ENCODE assay signal across 1 cellular context in genomic region chr9:136773386-136774044, GRCh38.
A peak's percentile ranks its signal among the peaks of the same experiment; 100 is the strongest.
TF ChIP-seq lines count a peak whose summit lies in the region.

No MANE protein-coding gene starts in this region.

TF ChIP-seq in K562, 482 proteins besides CTCF, POLR2A, EP300 and RAD21 (continued from another document and continues in another):
- TF ChIP-seq MGA (IDR thresholded peaks at IDR 0.05): peak; percentile 2; the same call in 1 of the 2 replicates
- TF ChIP-seq NFIX (CRISPR knock-in tag; IDR thresholded peaks at IDR 0.05; ENCODE audit: low read depth): no peak
- no peak for TF ChIP-seq ZNF511 (CRISPR knock-in tag; IDR thresholded peaks at IDR 0.05)
- no peak for TF ChIP-seq KDM2B (CRISPR knock-in tag; IDR thresholded peaks at IDR 0.05)
- peak; percentile 24; the same call in 1 of the 2 replicates for TF ChIP-seq TFAP4 (CRISPR knock-in tag; IDR thresholded peaks at IDR 0.05; ENCODE audit: borderline replicate concordance)
- no peak for TF ChIP-seq EWSR1 (IDR thresholded peaks at IDR 0.05; ENCODE audit: borderline replicate concordance, low read depth, partially characterized antibody)
- peak; percentile 79 for TF ChIP-seq ZNF280A (IDR thresholded peaks at IDR 0.05; ENCODE audit: low read depth, partially characterized antibody)
- no peak for TF ChIP-seq SRSF1 (IDR thresholded peaks at IDR 0.05; ENCODE audit: low read depth, low read length)
- no peak for TF ChIP-seq DACH1 (IDR thresholded peaks at IDR 0.05; ENCODE audit: partially characterized antibody)
- peak; percentile 66 for TF ChIP-seq FOS (IDR thresholded peaks at IDR 0.05; ENCODE audit: extremely low read depth, insufficient read length)
- no peak for TF ChIP-seq MAFF (IDR thresholded peaks at IDR 0.05; ENCODE audit: low read length)
- TF ChIP-seq HDAC3 (IDR thresholded peaks at IDR 0.05; ENCODE audit: borderline replicate concordance, partially characterized antibody): no peak
- TF ChIP-seq PHB (CRISPR knock-in tag; IDR thresholded peaks at IDR 0.05): no peak
- peak; percentile 46 for TF ChIP-seq MAX (CRISPR knock-in tag; IDR thresholded peaks at IDR 0.05)
- TF ChIP-seq KDM1A (IDR thresholded peaks at IDR 0.05): no peak
- TF ChIP-seq EGR1 (conservative IDR thresholded peaks at IDR 0.05): no peak
- TF ChIP-seq HCFC1 (IDR thresholded peaks at IDR 0.05; ENCODE audit: low read depth, low read length): peak; percentile 88
- TF ChIP-seq ZBTB2 (IDR thresholded peaks at IDR 0.05): no peak
- no peak for TF ChIP-seq NR1H2 (CRISPR knock-in tag; IDR thresholded peaks at IDR 0.05)
- no peak for TF ChIP-seq FOXK2 (conservative IDR thresholded peaks at IDR 0.05 in 1 of 2, IDR thresholded peaks at IDR 0.05 in 1 of 2; ENCODE audit: low read depth in 2 of 2)
- TF ChIP-seq PATZ1 (CRISPR knock-in tag; IDR thresholded peaks at IDR 0.05; ENCODE audit: borderline replicate concordance): no peak
- TF ChIP-seq SIX5 (IDR thresholded peaks at IDR 0.05; ENCODE audit: borderline replicate concordance in 1 of 2, insufficient read depth in 1 of 2, low read depth in 1 of 2, low read length in 2 of 2): peak; percentile 68 to 72
- TF ChIP-seq CBX5 (IDR thresholded peaks at IDR 0.05; ENCODE audit: borderline replicate concordance, low read depth): peak; percentile 91
- TF ChIP-seq POU5F1 (IDR thresholded peaks at IDR 0.05; ENCODE audit: borderline replicate concordance, low read depth, low read length, partially characterized antibody): no peak
- no peak for TF ChIP-seq WHSC1 (IDR thresholded peaks at IDR 0.05; ENCODE audit: low read length)
- no peak for TF ChIP-seq ZBTB9 (CRISPR knock-in tag; IDR thresholded peaks at IDR 0.05)
- TF ChIP-seq RNF2 (IDR thresholded peaks at IDR 0.05): no peak
- TF ChIP-seq ZBTB11 (CRISPR knock-in tag; IDR thresholded peaks at IDR 0.05): no peak
- TF ChIP-seq SIN3A (IDR thresholded peaks at IDR 0.05; ENCODE audit: borderline replicate concordance in 2 of 2, control insufficient read depth in 1 of 2, low read depth in 2 of 2, low read length in 2 of 2): no peak
- no peak for TF ChIP-seq RBM14 (IDR thresholded peaks at IDR 0.05; ENCODE audit: borderline replicate concordance, insufficient read depth, low read depth, low read length)
- no peak for TF ChIP-seq NR2C1 (IDR thresholded peaks at IDR 0.05)
- no peak for TF ChIP-seq NR2C1 (tag; IDR thresholded peaks at IDR 0.05)
- TF ChIP-seq CXXC5 (CRISPR knock-in tag; IDR thresholded peaks at IDR 0.05): no peak
- TF ChIP-seq NELFE (IDR thresholded peaks at IDR 0.05; ENCODE audit: insufficient read depth, insufficient read length): no peak
